15 cellular contexts compared by ENCODE assay signal in the genomic region with DNA sequence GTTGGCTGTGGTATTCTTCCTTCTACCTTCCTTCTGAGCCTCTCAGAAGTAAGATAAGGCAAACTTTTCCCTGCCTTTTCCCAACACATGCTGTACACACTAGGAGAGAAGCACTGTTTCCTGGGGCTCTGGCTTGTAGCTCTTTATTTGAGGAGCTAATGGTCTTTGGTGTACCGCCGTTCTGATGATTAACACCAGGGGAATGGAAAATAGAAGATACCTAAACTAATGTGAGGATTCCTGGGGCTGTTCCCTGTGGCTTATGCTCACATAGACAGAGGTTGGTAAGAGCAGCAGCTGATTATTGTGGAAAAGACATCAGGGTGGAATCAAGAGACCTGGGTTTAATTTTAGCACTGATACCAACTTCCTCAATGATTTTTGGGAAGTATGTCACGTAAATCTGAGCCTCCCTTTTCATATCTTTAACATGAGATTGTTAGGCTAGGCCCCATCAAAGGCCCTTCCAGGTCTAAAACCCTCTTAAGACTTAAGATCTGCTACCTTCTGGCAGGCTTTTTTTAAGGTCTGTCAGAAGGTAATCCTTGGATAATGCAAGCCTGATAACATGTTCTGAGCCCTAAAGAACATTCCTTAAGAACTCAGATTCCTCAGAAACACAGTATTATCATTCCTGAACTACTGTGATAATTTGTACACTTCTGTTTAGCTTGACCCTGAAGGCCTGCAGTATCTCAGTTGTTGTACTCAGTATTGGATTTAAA.
"Had no signal": no experiment of that assay in that cellular context is flagged by ENCODE, and none has a peak within 500 bp of the region (broad histone marks: within the 10 kb centered on the region; RNA-seq: fewer than 3 reads in every experiment).

No MANE protein-coding gene starts in this region.

- H3K4me3 ChIP-seq: dorsolateral prefrontal cortex, left lung had no signal

- DNase-seq: activated CD4-positive, alpha-beta T cell treated with anti-CD3 and anti-CD28 coated beads, Interleukin-2, amount 50 U/mL, for 48 hours; activated naive CD4-positive, alpha-beta T cell treated with anti-CD3 and anti-CD28 coated beads for 36 hours; activated T-cell treated with anti-CD3 and anti-CD28 coated beads, Interleukin-2, amount 50 U/mL, for 1 hour; dorsolateral prefrontal cortex; left lung; mammary epithelial cell; nucleus accumbens; right cardiac atrium; small intestine; stimulated activated CD4-positive, alpha-beta T cell treated with anti-CD3 and anti-CD28 coated beads, Interleukin-4, amount 100 ng/mL, for 4 hours; stimulated activated CD8-positive, alpha-beta memory T cell treated with anti-CD3 and anti-CD28 coated beads, Interleukin-4, amount 100 ng/mL, for 48 hours; stimulated activated naive CD8-positive, alpha-beta T cell treated with anti-CD3 and anti-CD28 coated beads, Interleukin-15, Interleukin-2, amounts not matched to agents 100 U/mL and 50 U/mL, for 24 hours; T-helper 17 cell; WERI-Rb-1 had no signal

- ATAC-seq: left lung; natural killer cell treated with Interleukin-12 subunit alpha and Interleukin-12 subunit beta and Interleukin-15 and Interleukin-18, amount 100 ng/mL, for 72 hours; right cardiac atrium; stimulated activated naive CD8-positive, alpha-beta T cell treated with anti-CD3 and anti-CD28 coated beads, Interleukin-15, Interleukin-2, amounts not matched to agents 100 U/mL and 50 U/mL, for 24 hours; T-helper 17 cell had no signal
